In the genomic region with DNA sequence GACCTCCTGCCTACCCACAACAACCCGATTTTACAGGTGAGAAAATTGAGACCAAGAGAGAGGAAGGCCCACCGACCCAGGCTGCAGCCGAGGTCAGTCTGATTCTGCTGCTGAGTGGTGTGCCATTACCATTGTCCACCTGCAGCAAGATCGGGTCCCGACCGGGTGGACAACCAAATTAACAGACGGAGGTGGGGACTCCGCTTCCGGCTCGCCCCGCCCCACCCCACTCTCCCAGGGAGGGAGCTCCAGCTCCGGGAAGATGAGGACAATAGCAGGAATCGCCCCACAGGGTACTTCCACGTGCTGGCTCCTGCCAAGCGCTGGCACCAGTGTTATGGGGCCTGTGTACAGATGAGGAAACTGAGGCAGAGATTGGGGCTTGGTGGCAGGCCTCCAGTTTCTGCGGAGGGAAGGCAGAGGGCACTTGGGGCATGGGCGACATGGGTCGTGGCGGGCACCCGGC, we compare ENCODE assay signal across 1 cellular context.
TF ChIP-seq lines count a peak whose summit lies in the region.

No MANE protein-coding gene starts in this region.

TF ChIP-seq in HCT116, 20 proteins besides CTCF, POLR2A, EP300 and RAD21 (continued from another document):
- TF ChIP-seq, protein P1, sequence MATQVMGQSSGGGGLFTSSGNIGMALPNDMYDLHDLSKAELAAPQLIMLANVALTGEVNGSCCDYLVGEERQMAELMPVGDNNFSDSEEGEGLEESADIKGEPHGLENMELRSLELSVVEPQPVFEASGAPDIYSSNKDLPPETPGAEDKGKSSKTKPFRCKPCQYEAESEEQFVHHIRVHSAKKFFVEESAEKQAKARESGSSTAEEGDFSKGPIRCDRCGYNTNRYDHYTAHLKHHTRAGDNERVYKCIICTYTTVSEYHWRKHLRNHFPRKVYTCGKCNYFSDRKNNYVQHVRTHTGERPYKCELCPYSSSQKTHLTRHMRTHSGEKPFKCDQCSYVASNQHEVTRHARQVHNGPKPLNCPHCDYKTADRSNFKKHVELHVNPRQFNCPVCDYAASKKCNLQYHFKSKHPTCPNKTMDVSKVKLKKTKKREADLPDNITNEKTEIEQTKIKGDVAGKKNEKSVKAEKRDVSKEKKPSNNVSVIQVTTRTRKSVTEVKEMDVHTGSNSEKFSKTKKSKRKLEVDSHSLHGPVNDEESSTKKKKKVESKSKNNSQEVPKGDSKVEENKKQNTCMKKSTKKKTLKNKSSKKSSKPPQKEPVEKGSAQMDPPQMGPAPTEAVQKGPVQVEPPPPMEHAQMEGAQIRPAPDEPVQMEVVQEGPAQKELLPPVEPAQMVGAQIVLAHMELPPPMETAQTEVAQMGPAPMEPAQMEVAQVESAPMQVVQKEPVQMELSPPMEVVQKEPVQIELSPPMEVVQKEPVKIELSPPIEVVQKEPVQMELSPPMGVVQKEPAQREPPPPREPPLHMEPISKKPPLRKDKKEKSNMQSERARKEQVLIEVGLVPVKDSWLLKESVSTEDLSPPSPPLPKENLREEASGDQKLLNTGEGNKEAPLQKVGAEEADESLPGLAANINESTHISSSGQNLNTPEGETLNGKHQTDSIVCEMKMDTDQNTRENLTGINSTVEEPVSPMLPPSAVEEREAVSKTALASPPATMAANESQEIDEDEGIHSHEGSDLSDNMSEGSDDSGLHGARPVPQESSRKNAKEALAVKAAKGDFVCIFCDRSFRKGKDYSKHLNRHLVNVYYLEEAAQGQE (IDR thresholded peaks at IDR 0.05; ENCODE audit: low read depth): no peak
- TF ChIP-seq SP1 (IDR thresholded peaks at IDR 0.05; ENCODE audit: low read depth): no peak
- TF ChIP-seq EZH2phosphoT487 (IDR thresholded peaks at IDR 0.05; ENCODE audit: borderline replicate concordance): no peak
TF ChIP-seq in HCT116: peak in this region for 0.
